Comparison of ENCODE assay signal across 1 cellular context in genomic region chr2:218256612-218257350, GRCh38.
TF ChIP-seq lines count a peak whose summit lies in the region.

No MANE protein-coding gene starts in this region.

TF ChIP-seq in HepG2, 621 proteins besides CTCF, POLR2A, EP300 and RAD21:
- no peak for TF ChIP-seq KDM3A (CRISPR knock-in tag; IDR thresholded peaks at IDR 0.05; ENCODE audit: low read depth)
- TF ChIP-seq HCFC1 (IDR thresholded peaks at IDR 0.05; ENCODE audit: low read depth, low read length) = no peak
- TF ChIP-seq ZBTB7A (CRISPR knock-in tag; IDR thresholded peaks at IDR 0.05) = no peak
- TF ChIP-seq ZNF639 (CRISPR knock-in tag; conservative IDR thresholded peaks at IDR 0.05) = no peak
- peak; percentile 71; the same call in 1 of the 2 replicates for TF ChIP-seq ZNF121 (CRISPR knock-in tag; IDR thresholded peaks at IDR 0.05)
- TF ChIP-seq SMAD3 (CRISPR knock-in tag; IDR thresholded peaks at IDR 0.05) = no peak
- 0 out of 2 replicates have a peak, but pooled peaks have one; percentile 41 for TF ChIP-seq ZNF598 (CRISPR knock-in tag; IDR thresholded peaks at IDR 0.05; ENCODE audit: borderline replicate concordance)
- 0 out of 2 replicates have a peak, but pooled peaks have one; percentile 30 for TF ChIP-seq ZNF547 (CRISPR knock-in tag; IDR thresholded peaks at IDR 0.05)
